ENCODE assay signal across 8 cellular contexts in genomic region chr9:76704601-76705204, GRCh38. TPM values are rescaled to one million over a fixed set of nuclear protein-coding genes. Genes with fewer than 3 reads are reported as not detected.
A peak's percentile ranks its signal among the peaks of the same experiment; 100 is the strongest.
DNase-seq lines count a peak whose midpoint lies in the region; ATAC-seq, FAIRE-seq and TF ChIP-seq lines count a peak whose summit lies in the region.

No MANE protein-coding gene starts in this region.

- no peak overlapping the region for H3K27ac Mint-ChIP-seq in astrocyte (ENCODE audit: unreplicated experiment)

- no peaks in the 10 kb centered on the region for H3K9me3 ChIP-seq in BLaER1
- no peaks in the 10 kb centered on the region for H3K9me3 ChIP-seq in GM23248 (ENCODE audit: low read depth)
- H3K9me3 ChIP-seq in astrocyte (ENCODE audit: insufficient read depth, low read depth, low read length): no peaks in the 10 kb centered on the region
- no peaks in the 10 kb centered on the region for H3K9me3 ChIP-seq in gastrocnemius medialis

- peaks cover 9% of the 10 kb centered on the region for H3K36me3 Mint-ChIP-seq in astrocyte (ENCODE audit: low read depth, unreplicated experiment)

- H3F3A ChIP-seq in GM23248 (ENCODE audit: insufficient read depth): peaks cover 14% of the 10 kb centered on the region

- peak in 1 of 2 donors; percentile 58 for ATAC-seq in gastrocnemius medialis
- no peak for ATAC-seq in GM18907 (IDR thresholded peaks at IDR 0.05; ENCODE audit: unreplicated experiment)

- H3K9me3 Mint-ChIP-seq in astrocyte (ENCODE audit: unreplicated experiment): no peaks in the 10 kb centered on the region

- no peak overlapping the region for H2AFZ ChIP-seq in GM23248
- H2AFZ ChIP-seq in astrocyte (ENCODE audit: low read depth, low read length): no peak overlapping the region

- H3K4me1 ChIP-seq in BLaER1 (peaks cover 23% of the 10 kb centered on the region), GM23248 (ENCODE audit: insufficient read depth) (peaks cover 21% of the 10 kb centered on the region), astrocyte (ENCODE audit: insufficient read depth, low read length) (peaks cover 20% of the 10 kb centered on the region), gastrocnemius medialis (no peaks in the 10 kb centered on the region)

- peak; percentile 37 for FAIRE-seq in astrocyte (lab: Jason Lieb, UNC)

- no peaks in the 10 kb centered on the region for H3K9me2 ChIP-seq in GM23248 (ENCODE audit: insufficient read depth)

- no peak overlapping the region for H3K9ac ChIP-seq in BLaER1
- no peak overlapping the region for H3K9ac ChIP-seq in GM23248
- no peak overlapping the region for H3K9ac ChIP-seq in astrocyte (ENCODE audit: low read length)

- peak; percentile 85 for DNase-seq in GM23248
- peak; percentile 66 for DNase-seq in NCI-H2196 treated with DMSO at 0.1 percent for 48 hours (lab: John Stamatoyannopoulos, UW; ENCODE audit: unreplicated experiment)
- DNase-seq in astrocyte (ENCODE audit: low read depth): peak; percentile 88
- DNase-seq in hepatic stellate cell (ENCODE audit: low spot score): peak; percentile 60
- DNase-seq in gastrocnemius medialis: no peak
- no peak for DNase-seq in stimulated activated CD8-positive, alpha-beta memory T cell treated with anti-CD3 and anti-CD28 coated beads, Interleukin-4, amount 100 ng/mL, for 48 hours

- peak; percentile 73 for TF ChIP-seq CTCF in astrocyte (IDR thresholded peaks at IDR 0.05; ENCODE audit: insufficient read depth, low read depth, low read length)
- peak; percentile 20 to 68 (median 52) for TF ChIP-seq CTCF in gastrocnemius medialis (IDR thresholded peaks at IDR 0.05 in 4 of 5, conservative IDR thresholded peaks at IDR 0.05 in 1 of 5)

- no peak overlapping the region for H3K27ac ChIP-seq in BLaER1
- no peak overlapping the region for H3K27ac ChIP-seq in GM23248
- no peak overlapping the region for H3K27ac ChIP-seq in astrocyte (ENCODE audit: low read depth, low read length)
- H3K27ac ChIP-seq in gastrocnemius medialis: no peak overlapping the region

- H3K36me3 ChIP-seq in BLaER1: no peaks in the 10 kb centered on the region
- no peaks in the 10 kb centered on the region for H3K36me3 ChIP-seq in GM23248 (ENCODE audit: low read depth)
- H3K36me3 ChIP-seq in astrocyte (ENCODE audit: insufficient read depth, low read length): no peaks in the 10 kb centered on the region
- H3K36me3 ChIP-seq in gastrocnemius medialis: no peaks in the 10 kb centered on the region

- no peak overlapping the region for H3K4me3 ChIP-seq in BLaER1
- no peak overlapping the region for H3K4me3 ChIP-seq in GM23248
- H3K4me3 ChIP-seq in astrocyte (ENCODE audit: insufficient read depth, low read depth, low read length): no peak overlapping the region
- no peak overlapping the region for H3K4me3 ChIP-seq in gastrocnemius medialis

- H4K20me1 ChIP-seq in BLaER1 (no peaks in the 10 kb centered on the region), GM23248 (ENCODE audit: insufficient read depth) (no peaks in the 10 kb centered on the region), astrocyte (ENCODE audit: insufficient read depth, low read length) (no peaks in the 10 kb centered on the region)

- 11 to 15% methylated on average over 9 of the region's 9 CpGs for WGBS in GM23248 (ENCODE audit: low coverage in 1 of 2, low lambda C conversion rate in 2 of 2, missing lambda C conversion rate in 2 of 2), 2 experiments

- peak overlapping the region; percentile 43 for H3K4me2 ChIP-seq in BLaER1
- H3K4me2 ChIP-seq in GM23248 (ENCODE audit: unreplicated experiment): no peak overlapping the region
- no peak overlapping the region for H3K4me2 ChIP-seq in astrocyte (ENCODE audit: low read length)

- H3K79me2 ChIP-seq in GM23248 (ENCODE audit: insufficient read depth): no peaks in the 10 kb centered on the region
- no peaks in the 10 kb centered on the region for H3K79me2 ChIP-seq in astrocyte (ENCODE audit: insufficient read depth, low read length)

- H3K4me1 Mint-ChIP-seq in astrocyte (ENCODE audit: low read depth, unreplicated experiment): peaks cover 21% of the 10 kb centered on the region

- H3K4me3 Mint-ChIP-seq in astrocyte (ENCODE audit: unreplicated experiment): no peak overlapping the region

- no peak for TF ChIP-seq POLR2A in gastrocnemius medialis (IDR thresholded peaks at IDR 0.05)

- in situ Hi-C loops in GM23248 (cut with MboI) (loop anchor here (10.0 kb wide), 1 partner anchor 260 kb away; no protein-coding TSS in a partner anchor), gastrocnemius medialis (cut with MboI; ENCODE audit: low sequenced_read_pairs in 4 of 4) (loop anchor here (5.0 to 10.0 kb wide), 2 partner anchors 250 to 257 kb away; partner anchors contain the start of gene GCNT1 (in 1 of the 4))

- intact Hi-C loops in gastrocnemius medialis (cut with DNase I; ENCODE audit: low total_unique reads): loop anchor here (2.0 to 5.0 kb wide), 2 partner anchors 37 to 312 kb away; no protein-coding TSS in a partner anchor

- H3K27me3 ChIP-seq in BLaER1 (no peaks in the 10 kb centered on the region), GM23248 (replicated peaks; ENCODE audit: insufficient read depth) (peaks cover 23% of the 10 kb centered on the region; the same call in 1 of the 2 replicates), astrocyte (ENCODE audit: insufficient read depth, low read length) (peaks cover 33% of the 10 kb centered on the region), gastrocnemius medialis (peaks cover 0 to 5% (median 0%) of the 10 kb centered on the region in 3 donors)

- H3K27me3 Mint-ChIP-seq in astrocyte (ENCODE audit: low read depth, unreplicated experiment): peaks cover 41% of the 10 kb centered on the region

RNA-seq across cellular contexts. Expression of gene PCA3, which starts 59.5 kb away (rescaled TPM):
- not detected in 2 replicates for total RNA-seq in GM23248 (2014; rRNA removed; shearing (Covaris generic))
- not detected in 2 replicates for polyA plus RNA-seq in GM23248 (2016; fragmentation: Nextera tagmentation; extraction: Ambion mirVana)
- total RNA-seq in astrocyte: not detected in 2 replicates
- not detected for total RNA-seq in gastrocnemius medialis

Comparison
In these comparisons a context has a peak if more than half of its experiments do, and no peak if none do; other contexts are left out.
1. DNase-seq: peak in GM23248 (single experiment), NCI-H2196 treated with DMSO at 0.1 percent for 48 hours (single experiment), astrocyte (single experiment) and hepatic stellate cell (single experiment); none in gastrocnemius medialis (0 of 2) and stimulated activated CD8-positive, alpha-beta memory T cell treated with anti-CD3 and anti-CD28 coated beads, Interleukin-4, amount 100 ng/mL, for 48 hours (single experiment).